ENCODE assay signal across 1 cellular context in genomic region chr1:155277070-155277895, GRCh38.
TF ChIP-seq lines count a peak whose summit lies in the region.

Gene HCN3, plus strand, starts transcription at chr1:155277463. Its CDS starts 128 bp downstream, at chr1:155277591.

TF ChIP-seq in HEK293, 187 proteins besides CTCF, POLR2A, EP300 and RAD21 (continued from another document):
- no peak for TF ChIP-seq ZNF48 (tag by site-specific recombination; IDR thresholded peaks at IDR 0.05)
- 0 out of 2 replicates have a peak, but pooled peaks have one; percentile 53 for TF ChIP-seq ZNF785 (tag by site-specific recombination; IDR thresholded peaks at IDR 0.05)
- TF ChIP-seq ZNF530 (tag by site-specific recombination; IDR thresholded peaks at IDR 0.05; ENCODE audit: low read depth) = no peak
- TF ChIP-seq MYNN (tag by site-specific recombination; IDR thresholded peaks at IDR 0.05; ENCODE audit: borderline replicate concordance) = no peak
- peak; percentile 88 for TF ChIP-seq SP3 (tag by site-specific recombination; IDR thresholded peaks at IDR 0.05)
- peak; percentile 58; the same call in 1 of the 2 replicates for TF ChIP-seq ZBTB11 (tag by site-specific recombination; conservative IDR thresholded peaks at IDR 0.05; ENCODE audit: low read depth)
- TF ChIP-seq PBX3 (CRISPR knock-in tag; IDR thresholded peaks at IDR 0.05) = 0 out of 2 replicates have a peak, but pooled peaks have one; percentile 68
- peak; percentile 70 for TF ChIP-seq ZXDB (tag by site-specific recombination; IDR thresholded peaks at IDR 0.05)
- TF ChIP-seq KLF1 (tag by site-specific recombination; IDR thresholded peaks at IDR 0.05) = 0 out of 2 replicates have a peak, but pooled peaks have one; percentile 25
- TF ChIP-seq IKZF3 (tag by site-specific recombination; IDR thresholded peaks at IDR 0.05) = peak; percentile 86
- TF ChIP-seq ZBTB17 (tag by site-specific recombination; IDR thresholded peaks at IDR 0.05) = peak; percentile 73
- peak; percentile 93 for TF ChIP-seq ZNF660 (tag by site-specific recombination; IDR thresholded peaks at IDR 0.05)
- TF ChIP-seq ZSCAN30 (tag by site-specific recombination; IDR thresholded peaks at IDR 0.05) = peak; percentile 65
- TF ChIP-seq ZNF221 (tag by site-specific recombination; IDR thresholded peaks at IDR 0.05; ENCODE audit: borderline replicate concordance) = no peak
- peak; percentile 34; the same call in 1 of the 2 replicates for TF ChIP-seq ZNF398 (tag by site-specific recombination; IDR thresholded peaks at IDR 0.05)
- peak; percentile 52 for TF ChIP-seq EGR2 (tag by site-specific recombination; IDR thresholded peaks at IDR 0.05; ENCODE audit: low read depth)
- 0 out of 2 replicates have a peak, but pooled peaks have one; percentile 23 for TF ChIP-seq ZNF2 (tag by site-specific recombination; IDR thresholded peaks at IDR 0.05)
- TF ChIP-seq, protein P1, sequence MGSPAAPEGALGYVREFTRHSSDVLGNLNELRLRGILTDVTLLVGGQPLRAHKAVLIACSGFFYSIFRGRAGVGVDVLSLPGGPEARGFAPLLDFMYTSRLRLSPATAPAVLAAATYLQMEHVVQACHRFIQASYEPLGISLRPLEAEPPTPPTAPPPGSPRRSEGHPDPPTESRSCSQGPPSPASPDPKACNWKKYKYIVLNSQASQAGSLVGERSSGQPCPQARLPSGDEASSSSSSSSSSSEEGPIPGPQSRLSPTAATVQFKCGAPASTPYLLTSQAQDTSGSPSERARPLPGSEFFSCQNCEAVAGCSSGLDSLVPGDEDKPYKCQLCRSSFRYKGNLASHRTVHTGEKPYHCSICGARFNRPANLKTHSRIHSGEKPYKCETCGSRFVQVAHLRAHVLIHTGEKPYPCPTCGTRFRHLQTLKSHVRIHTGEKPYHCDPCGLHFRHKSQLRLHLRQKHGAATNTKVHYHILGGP (tag by site-specific recombination; IDR thresholded peaks at IDR 0.05) = no peak
- 0 out of 2 replicates have a peak, but pooled peaks have one; percentile 46 for TF ChIP-seq ZFP37 (tag by site-specific recombination; IDR thresholded peaks at IDR 0.05)
- TF ChIP-seq, protein P2, sequence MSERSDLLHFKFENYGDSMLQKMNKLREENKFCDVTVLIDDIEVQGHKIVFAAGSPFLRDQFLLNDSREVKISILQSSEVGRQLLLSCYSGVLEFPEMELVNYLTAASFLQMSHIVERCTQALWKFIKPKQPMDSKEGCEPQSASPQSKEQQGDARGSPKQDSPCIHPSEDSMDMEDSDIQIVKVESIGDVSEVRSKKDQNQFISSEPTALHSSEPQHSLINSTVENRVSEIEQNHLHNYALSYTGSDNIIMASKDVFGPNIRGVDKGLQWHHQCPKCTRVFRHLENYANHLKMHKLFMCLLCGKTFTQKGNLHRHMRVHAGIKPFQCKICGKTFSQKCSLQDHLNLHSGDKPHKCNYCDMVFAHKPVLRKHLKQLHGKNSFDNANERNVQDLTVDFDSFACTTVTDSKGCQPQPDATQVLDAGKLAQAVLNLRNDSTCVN (tag by site-specific recombination; optimal IDR thresholded peaks at IDR 0.05) = peak; percentile 88
- TF ChIP-seq ZNF184 (tag by site-specific recombination; IDR thresholded peaks at IDR 0.05) = 0 out of 2 replicates have a peak, but pooled peaks have one; percentile 21
- 0 out of 2 replicates have a peak, but pooled peaks have one; percentile 22 for TF ChIP-seq KLF7 (tag by site-specific recombination; IDR thresholded peaks at IDR 0.05; ENCODE audit: borderline replicate concordance)
- TF ChIP-seq KLF8 (tag by site-specific recombination; IDR thresholded peaks at IDR 0.05) = peak; percentile 69
